Comparison of ENCODE assay signal across 10 cellular contexts in the genomic region with DNA sequence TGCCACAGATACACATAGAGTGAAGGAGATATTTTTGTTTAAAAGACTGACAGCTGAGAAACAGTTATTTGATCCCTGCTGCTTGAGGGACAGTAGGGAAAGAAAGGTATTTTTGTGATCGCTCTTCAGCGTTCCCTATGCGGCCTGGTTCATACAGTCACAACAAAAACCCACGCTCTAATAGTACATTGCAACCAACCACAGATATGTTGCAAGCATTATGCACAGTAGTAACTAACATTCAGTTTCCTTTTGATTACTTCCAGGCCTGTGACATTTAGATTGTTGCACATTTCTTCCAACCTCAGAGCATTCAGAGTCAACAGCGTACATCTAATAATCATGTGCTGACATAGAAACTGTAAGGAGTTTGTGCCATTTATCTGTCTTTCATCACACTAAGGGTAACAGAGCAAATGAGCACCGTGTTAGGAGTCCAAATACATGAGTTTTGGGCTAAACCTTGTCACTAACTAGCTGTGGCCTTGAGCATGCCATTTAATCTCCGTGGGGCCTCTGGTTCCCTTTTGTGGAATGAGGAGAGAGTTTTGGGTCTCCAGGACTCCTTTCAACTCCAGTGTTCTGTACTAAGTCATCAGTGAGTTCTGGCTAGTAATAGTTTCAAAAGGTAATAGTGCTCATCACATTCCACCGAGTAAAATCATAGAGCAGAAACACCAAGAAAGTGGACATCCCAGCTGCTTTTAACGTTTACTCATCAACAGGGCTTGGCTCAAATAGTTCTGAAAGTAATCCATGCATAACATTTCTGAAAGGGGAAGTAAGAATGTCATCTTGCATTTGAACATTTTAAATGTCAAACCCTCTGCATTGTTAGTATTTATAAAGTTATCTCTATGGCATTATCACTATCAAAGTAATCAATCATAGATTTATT.
DNase-seq lines count a peak whose midpoint lies in the region; ATAC-seq and TF ChIP-seq lines count a peak whose summit lies in the region.
"Had no signal": no experiment of that assay in that cellular context is flagged by ENCODE, and none has a peak within 500 bp of the region (broad histone marks: within the 10 kb centered on the region; RNA-seq: fewer than 3 reads in every experiment).

No MANE protein-coding gene starts in this region.

- no peaks in the 10 kb centered on the region for H3K9me3 Mint-ChIP-seq in Caco-2 (ENCODE audit: unreplicated experiment)

- H3K36me3 Mint-ChIP-seq in Caco-2 (ENCODE audit: insufficient read depth, unreplicated experiment) = no peaks in the 10 kb centered on the region

- no peaks in the 10 kb centered on the region for H3K27me3 Mint-ChIP-seq in Caco-2 (ENCODE audit: insufficient read depth, unreplicated experiment)

- H3K4me1 ChIP-seq in Caco-2 = no peaks in the 10 kb centered on the region

- no peak overlapping the region for H3K27ac Mint-ChIP-seq in Caco-2 (ENCODE audit: unreplicated experiment)

- ATAC-seq in GM21381 (IDR thresholded peaks at IDR 0.05; ENCODE audit: unreplicated experiment) = peak; percentile 86
- peak; percentile 58 for ATAC-seq in HG03575 (IDR thresholded peaks at IDR 0.05; ENCODE audit: extremely low read depth, insufficient number of reproducible peaks, low FRiP score, unreplicated experiment)

- TF ChIP-seq CTCF in epithelial cell of esophagus (IDR thresholded peaks at IDR 0.05; ENCODE audit: insufficient read depth, low read depth, low read length, missing control alignments) (no peak), Caco-2 (IDR thresholded peaks at IDR 0.05; ENCODE audit: insufficient read depth in 1 of 2, low read depth in 1 of 2, low read length in 1 of 2, severe bottlenecking in 1 of 2, unreplicated experiment in 1 of 2) (no peak)

- H3K36me3 ChIP-seq in Caco-2 (ENCODE audit: control insufficient read depth, insufficient read depth, low read length) = no peaks in the 10 kb centered on the region
- H3K36me3 ChIP-seq: heart left ventricle, upper lobe of left lung had no signal

- CTCF ChIA-PET in Caco-2 (lab: Charles Lee) = no interaction called here

- no peaks in the 10 kb centered on the region for H3K27me3 ChIP-seq in Caco-2 (replicated peaks; ENCODE audit: control insufficient read depth, insufficient read depth, low read length)
- H3K27me3 ChIP-seq: heart left ventricle, upper lobe of left lung had no signal

- BruUV-seq in Caco-2 (replicated peaks; lab: Mats Ljungman, UMichigan) = no TSS peak

- POLR2A ChIA-PET in Caco-2 (lab: Charles Lee) = no interaction called here

- H3K9me3 ChIP-seq in Caco-2 = no peaks in the 10 kb centered on the region
- H3K9me3 ChIP-seq: heart left ventricle, upper lobe of left lung had no signal

- intact Hi-C loops in Caco-2 (cut with micrococcal nuclease; ENCODE audit: unreplicated experiment) = no loop called here

- no peak overlapping the region for H3K4me3 Mint-ChIP-seq in Caco-2 (ENCODE audit: unreplicated experiment)

- H3K4me3 ChIP-seq in epithelial cell of esophagus (ENCODE audit: low read length) (no peak overlapping the region), Caco-2 (ENCODE audit: low read depth, low read length) (no peak overlapping the region)
- H3K4me3 ChIP-seq: heart left ventricle, upper lobe of left lung had no signal

- peak; percentile 48 for DNase-seq in Caki2 (ENCODE audit: low read depth)
- peak; percentile 91 for DNase-seq in epithelial cell of esophagus (ENCODE audit: low read depth)
- DNase-seq in NCI-H2081 (lab: John Stamatoyannopoulos, UW) = no peak
- DNase-seq in superior temporal gyrus (ENCODE audit: extremely low spot score) = no peak
- DNase-seq in Caco-2 = no peak
- no peak for DNase-seq in COR-L47 (lab: John Stamatoyannopoulos, UW)
- DNase-seq: heart left ventricle, upper lobe of left lung had no signal

- no peaks in the 10 kb centered on the region for H3K4me1 Mint-ChIP-seq in Caco-2 (ENCODE audit: low read depth, unreplicated experiment)

- in situ Hi-C loops in Caki2 (cut with HindIII; ENCODE audit: low pct_unique_long_range_greater_than_20kb, low sequenced_read_pairs) = no loop called here

Comparison
In these comparisons a context has a peak if more than half of its experiments do, and no peak if none do; other contexts are left out.
1. DNase-seq: peak in Caki2 (single experiment) and epithelial cell of esophagus (single experiment); none in NCI-H2081 (0 of 2), superior temporal gyrus (single experiment), Caco-2 (0 of 2) and COR-L47 (single experiment).